7 cellular contexts compared by ENCODE assay signal in genomic region chr12:68482660-68483059, GRCh38.
DNase-seq lines count a peak whose midpoint lies in the region; ATAC-seq and TF ChIP-seq lines count a peak whose summit lies in the region.

No MANE protein-coding gene starts in this region.

- DNase-seq in naive thymus-derived CD4-positive, alpha-beta T cell = no peak
- DNase-seq in NCI-H1694 treated with DMSO at 0.1 percent for 48 hours (lab: John Stamatoyannopoulos, UW) (no peak), OCI-LY7 (ENCODE audit: low spot score) (no peak)

- H3K27ac Mint-ChIP-seq in naive thymus-derived CD4-positive, alpha-beta T cell = peak overlapping the region in 5 of 9 donors; percentile 8 to 86 (median 65)

- H4K20me1 ChIP-seq in OCI-LY7 (ENCODE audit: insufficient read depth, low read length) = no peaks in the 10 kb centered on the region

- peaks cover 10 to 46% (median 27%) of the 10 kb centered on the region in 7 donors for H3K4me1 Mint-ChIP-seq in naive thymus-derived CD4-positive, alpha-beta T cell

- H2AFZ ChIP-seq in OCI-LY7 (ENCODE audit: low read length) = no peak overlapping the region

- peaks cover 0 to 13% (median 2%) of the 10 kb centered on the region in 11 donors for H3K9me3 Mint-ChIP-seq in naive thymus-derived CD4-positive, alpha-beta T cell

- peaks cover 0 to 27% of the 10 kb centered on the region in 2 donors for H3K4me1 ChIP-seq in naive thymus-derived CD4-positive, alpha-beta T cell (ENCODE audit: control insufficient read depth in 2 of 2, insufficient read depth in 2 of 2, low read length in 2 of 2)
- peaks cover 4% of the 10 kb centered on the region for H3K4me1 ChIP-seq in OCI-LY7 (ENCODE audit: insufficient read depth, low read length, poor library complexity, severe bottlenecking)

- no peak for TF ChIP-seq CTCF in OCI-LY7 (conservative IDR thresholded peaks at IDR 0.05; ENCODE audit: low read length)

- no peaks in the 10 kb centered on the region for H3K9me3 ChIP-seq in naive thymus-derived CD4-positive, alpha-beta T cell (ENCODE audit: control insufficient read depth in 2 of 3, low read length in 3 of 3)
- no peaks in the 10 kb centered on the region for H3K9me3 ChIP-seq in OCI-LY7 (ENCODE audit: low read length)

- H3K36me3 Mint-ChIP-seq in naive thymus-derived CD4-positive, alpha-beta T cell = peaks cover 0 to 21% (median 2%) of the 10 kb centered on the region in 5 donors

- peak overlapping the region in 1 of 10 donors; percentile 74 for H3K4me3 Mint-ChIP-seq in naive thymus-derived CD4-positive, alpha-beta T cell

- intact Hi-C loops in naive thymus-derived CD4-positive, alpha-beta T cell (cut with micrococcal nuclease) = loop anchor here in 1 of 2 donors (1.0 to 10.0 kb wide), 4 partner anchors 14 to 131 kb away; no protein-coding TSS in a partner anchor
- intact Hi-C loops in OCI-LY7 (cut with micrococcal nuclease; ENCODE audit: unreplicated experiment) = no loop called here

- no peaks in the 10 kb centered on the region for H3K27me3 ChIP-seq in naive thymus-derived CD4-positive, alpha-beta T cell (ENCODE audit: control insufficient read depth in 2 of 2, insufficient read depth in 2 of 2, low read length in 2 of 2)

- BruUV-seq in OCI-LY7 (replicated peaks; lab: Mats Ljungman, UMichigan) = no TSS peak

- H3K4me2 ChIP-seq in OCI-LY7 (ENCODE audit: low read length) = no peak overlapping the region

- no peaks in the 10 kb centered on the region for H3K79me2 ChIP-seq in OCI-LY7 (ENCODE audit: insufficient read depth, low read depth, low read length)

- POLR2A ChIA-PET in naive thymus-derived CD4-positive, alpha-beta T cell (lab: Charles Lee) = interaction anchor here (0.6 to 0.9 kb wide), 4 partner anchors 20 to 105 kb away, joined by 3 to 4 read pairs (median 3); no protein-coding TSS in a partner anchor
- POLR2A ChIA-PET in OCI-LY7 (lab: Charles Lee) = interaction anchor here (0.6 kb wide), 1 partner anchor 82 kb away, joined by 3 read pairs; no protein-coding TSS in a partner anchor

- H3K9me2 ChIP-seq in OCI-LY7 (ENCODE audit: insufficient read depth, low read length) = no peaks in the 10 kb centered on the region

- H3K36me3 ChIP-seq in naive thymus-derived CD4-positive, alpha-beta T cell (ENCODE audit: control insufficient read depth in 2 of 3, insufficient read depth in 3 of 3, low read length in 3 of 3) = no peaks in the 10 kb centered on the region
- no peaks in the 10 kb centered on the region for H3K36me3 ChIP-seq in OCI-LY7 (ENCODE audit: insufficient read depth, low read length)

- ATAC-seq in GM18861 (IDR thresholded peaks at IDR 0.05; ENCODE audit: unreplicated experiment) (peak; percentile 64), GM21529 (IDR thresholded peaks at IDR 0.05; ENCODE audit: unreplicated experiment) (peak; percentile 77), HG03558 (IDR thresholded peaks at IDR 0.05; ENCODE audit: extremely low read depth, unreplicated experiment) (peak; percentile 84), HG02970 (IDR thresholded peaks at IDR 0.05; ENCODE audit: low FRiP score, unreplicated experiment) (no peak)
- ATAC-seq in naive thymus-derived CD4-positive, alpha-beta T cell = peak; percentile 67

- CTCF ChIA-PET in naive thymus-derived CD4-positive, alpha-beta T cell (lab: Charles Lee) = interaction anchor here (0.7 kb wide), 1 partner anchor 157 kb away, joined by 3 read pairs; no protein-coding TSS in a partner anchor
- CTCF ChIA-PET in OCI-LY7 (lab: Charles Lee; ENCODE audit: unreplicated experiment) = interaction anchor here (1.4 kb wide), 1 partner anchor 10 kb away, joined by 3 read pairs; no protein-coding TSS in a partner anchor

- no peaks in the 10 kb centered on the region for H3K27me3 Mint-ChIP-seq in naive thymus-derived CD4-positive, alpha-beta T cell

- H3K27ac ChIP-seq in naive thymus-derived CD4-positive, alpha-beta T cell (ENCODE audit: low read depth, low read length) = no peak overlapping the region
- H3K27ac ChIP-seq in OCI-LY7 (ENCODE audit: low read depth, low read length, poor library complexity, severe bottlenecking) = no peak overlapping the region

- H3K4me3 ChIP-seq in naive thymus-derived CD4-positive, alpha-beta T cell (ENCODE audit: low read length) = no peak overlapping the region
- H3K4me3 ChIP-seq in OCI-LY7 (ENCODE audit: low read depth, low read length, poor library complexity, severe bottlenecking) = no peak overlapping the region
